8 cellular contexts compared by ENCODE assay signal in genomic region chr19:3983936-3984583, GRCh38. TPM values are rescaled to one million over a fixed set of nuclear protein-coding genes. Genes with fewer than 3 reads are reported as not detected.
DNase-seq lines count a peak whose midpoint lies in the region; ATAC-seq, FAIRE-seq and TF ChIP-seq lines count a peak whose summit lies in the region.

No MANE protein-coding gene starts in this region.

- H3K4me3 ChIP-seq in fibroblast of pulmonary artery (replicated peaks; ENCODE audit: low read depth, low read length) (peak overlapping the region; percentile 100), pancreas (peak overlapping the region; percentile 63 to 99 (median 88))

- DNase-seq in AG08395 (ENCODE audit: low spot score) (peak; percentile 38), GM20000 (ENCODE audit: low spot score) (peak; percentile 50), fibroblast of pulmonary artery (ENCODE audit: low read depth) (peak; percentile 55), pancreas (peak in 5 of 6 donors; percentile 36 to 69 (median 53)), HuH-7 (ENCODE audit: low spot score) (no peak), epidermal melanocyte (ENCODE audit: insufficient read length, low spot score) (no peak)
- DNase-seq in activated CD4-positive, alpha-beta memory T cell treated with anti-CD3 and anti-CD28 coated beads for 36 hours, result peak; percentile 59

- ATAC-seq in pancreas, result peak in 2 of 4 donors; percentile 3 to 8
- ATAC-seq in GM21529 (IDR thresholded peaks at IDR 0.05; ENCODE audit: unreplicated experiment), result no peak

- peak overlapping the region; percentile 7 to 92 (median 80) for H3K27ac ChIP-seq in pancreas

- H3K36me3 ChIP-seq in pancreas, result peaks cover 28 to 51% (median 51%) of the 10 kb centered on the region in 3 donors

- H3K9me3 Mint-ChIP-seq in activated CD4-positive, alpha-beta memory T cell treated with anti-CD3 and anti-CD28 coated beads for 36 hours, result no peaks in the 10 kb centered on the region

- no peak for FAIRE-seq in pancreas (lab: Jason Lieb, UNC)

- H3K27ac Mint-ChIP-seq in activated CD4-positive, alpha-beta memory T cell treated with anti-CD3 and anti-CD28 coated beads for 36 hours, result peak overlapping the region; percentile 95

- H3K4me1 ChIP-seq in pancreas, result peaks cover 16 to 39% (median 27%) of the 10 kb centered on the region in 3 donors

- H3K36me3 Mint-ChIP-seq in activated CD4-positive, alpha-beta memory T cell treated with anti-CD3 and anti-CD28 coated beads for 36 hours, result peaks cover 59% of the 10 kb centered on the region

- POLR2A ChIA-PET in activated CD4-positive, alpha-beta memory T cell treated with anti-CD3 and anti-CD28 coated beads for 36 hours (lab: Charles Lee), result interaction anchor here (1.0 to 5.2 kb wide), 3 partner anchors 9 to 21 kb away, joined by 3 to 51 read pairs (median 4); partner anchors contain the start of gene DAPK3

- H3K9me3 ChIP-seq in pancreas, result no peaks in the 10 kb centered on the region

- no peaks in the 10 kb centered on the region for H3K27me3 ChIP-seq in pancreas

- intact Hi-C loops in activated CD4-positive, alpha-beta memory T cell treated with anti-CD3 and anti-CD28 coated beads for 36 hours (cut with micrococcal nuclease), result no loop called here
- intact Hi-C loops in pancreas (cut with DNase I), result no loop called here

- H3K4me3 Mint-ChIP-seq in activated CD4-positive, alpha-beta memory T cell treated with anti-CD3 and anti-CD28 coated beads for 36 hours, result peak overlapping the region; percentile 96

- no peaks in the 10 kb centered on the region for H3K27me3 Mint-ChIP-seq in activated CD4-positive, alpha-beta memory T cell treated with anti-CD3 and anti-CD28 coated beads for 36 hours

- H3K4me1 Mint-ChIP-seq in activated CD4-positive, alpha-beta memory T cell treated with anti-CD3 and anti-CD28 coated beads for 36 hours (ENCODE audit: low read depth), result peaks cover 42% of the 10 kb centered on the region

- no peak for TF ChIP-seq CTCF in GM20000 (IDR thresholded peaks at IDR 0.05; ENCODE audit: extremely low read depth, missing control alignments)
- TF ChIP-seq CTCF in fibroblast of pulmonary artery (IDR thresholded peaks at IDR 0.05; ENCODE audit: low read length, missing control alignments), result no peak
- no peak for TF ChIP-seq CTCF in pancreas (IDR thresholded peaks at IDR 0.05)

- CTCF ChIA-PET in activated CD4-positive, alpha-beta memory T cell treated with anti-CD3 and anti-CD28 coated beads for 36 hours (lab: Charles Lee), result interaction anchor here (1.6 to 2.6 kb wide), 2 partner anchors 14 to 135 kb away, joined by 4 to 26 read pairs; partner anchors contain the start of gene DAPK3

- 9 to 10% methylated on average over 30 of the region's 30 CpGs for WGBS in pancreas, 2 donors

RNA-seq across cellular contexts. Expression of gene EEF2, which starts 1.2 kb away (rescaled TPM):
- 1,000 to 10,000 TPM; 3,113 to 3,225 TPM for total RNA-seq in activated CD4-positive, alpha-beta memory T cell treated with anti-CD3 and anti-CD28 coated beads for 36 hours
- total RNA-seq in pancreas, result 1,000 to 10,000 TPM; 2,199 to 4,238 (median 2,879) TPM
- polyA plus RNA-seq in pancreas, result 1,000 to 10,000 TPM in 1 of 2 donors, 100 to 1,000 TPM in 1; 545 to 1,088 TPM

RNA-seq across cellular contexts. Expression of gene DAPK3, which starts 13.2 kb away (rescaled TPM):
- total RNA-seq in activated CD4-positive, alpha-beta memory T cell treated with anti-CD3 and anti-CD28 coated beads for 36 hours, result 10 to 100 TPM; 32.4 to 33.3 TPM
- 10 to 100 TPM; 20.6 to 40.1 (median 27.4) TPM for total RNA-seq in pancreas
- 10 to 100 TPM; 50.6 to 61.4 TPM for polyA plus RNA-seq in pancreas

RNA-seq across cellular contexts. Expression of gene PIAS4, which starts 23.5 kb away (rescaled TPM):
- total RNA-seq in activated CD4-positive, alpha-beta memory T cell treated with anti-CD3 and anti-CD28 coated beads for 36 hours, result 10 to 100 TPM; 22.5 to 24.4 TPM
- total RNA-seq in pancreas, result 10 to 100 TPM; 13.4 to 25.3 (median 16.1) TPM
- 10 to 100 TPM; 12.8 to 14.8 TPM for polyA plus RNA-seq in pancreas

RNA-seq across cellular contexts. Expression of gene NMRK2, which starts 51.2 kb away (rescaled TPM):
- not detected for total RNA-seq in activated CD4-positive, alpha-beta memory T cell treated with anti-CD3 and anti-CD28 coated beads for 36 hours
- under 1 TPM in 1 of 6 donors, not detected in 5; 0.55 TPM for total RNA-seq in pancreas
- under 1 TPM; 0.23 to 0.33 TPM for polyA plus RNA-seq in pancreas

Comparison
In these comparisons a context has a peak if more than half of its experiments do, and no peak if none do; other contexts are left out.
1. DNase-seq: peak in AG08395 (single experiment), GM20000 (single experiment), activated CD4-positive, alpha-beta memory T cell treated with anti-CD3 and anti-CD28 coated beads for 36 hours (single experiment), fibroblast of pulmonary artery (single experiment) and pancreas (5 of 6); none in HuH-7 (single experiment) and epidermal melanocyte (single experiment).